1 cellular context compared by ENCODE assay signal in genomic region chr13:110379358-110379757, GRCh38.
TF ChIP-seq lines count a peak whose summit lies in the region.

No MANE protein-coding gene starts in this region.

TF ChIP-seq in GM23338, 12 proteins besides CTCF, POLR2A, EP300 and RAD21 (continued from another document):
- TF ChIP-seq, protein P1, sequence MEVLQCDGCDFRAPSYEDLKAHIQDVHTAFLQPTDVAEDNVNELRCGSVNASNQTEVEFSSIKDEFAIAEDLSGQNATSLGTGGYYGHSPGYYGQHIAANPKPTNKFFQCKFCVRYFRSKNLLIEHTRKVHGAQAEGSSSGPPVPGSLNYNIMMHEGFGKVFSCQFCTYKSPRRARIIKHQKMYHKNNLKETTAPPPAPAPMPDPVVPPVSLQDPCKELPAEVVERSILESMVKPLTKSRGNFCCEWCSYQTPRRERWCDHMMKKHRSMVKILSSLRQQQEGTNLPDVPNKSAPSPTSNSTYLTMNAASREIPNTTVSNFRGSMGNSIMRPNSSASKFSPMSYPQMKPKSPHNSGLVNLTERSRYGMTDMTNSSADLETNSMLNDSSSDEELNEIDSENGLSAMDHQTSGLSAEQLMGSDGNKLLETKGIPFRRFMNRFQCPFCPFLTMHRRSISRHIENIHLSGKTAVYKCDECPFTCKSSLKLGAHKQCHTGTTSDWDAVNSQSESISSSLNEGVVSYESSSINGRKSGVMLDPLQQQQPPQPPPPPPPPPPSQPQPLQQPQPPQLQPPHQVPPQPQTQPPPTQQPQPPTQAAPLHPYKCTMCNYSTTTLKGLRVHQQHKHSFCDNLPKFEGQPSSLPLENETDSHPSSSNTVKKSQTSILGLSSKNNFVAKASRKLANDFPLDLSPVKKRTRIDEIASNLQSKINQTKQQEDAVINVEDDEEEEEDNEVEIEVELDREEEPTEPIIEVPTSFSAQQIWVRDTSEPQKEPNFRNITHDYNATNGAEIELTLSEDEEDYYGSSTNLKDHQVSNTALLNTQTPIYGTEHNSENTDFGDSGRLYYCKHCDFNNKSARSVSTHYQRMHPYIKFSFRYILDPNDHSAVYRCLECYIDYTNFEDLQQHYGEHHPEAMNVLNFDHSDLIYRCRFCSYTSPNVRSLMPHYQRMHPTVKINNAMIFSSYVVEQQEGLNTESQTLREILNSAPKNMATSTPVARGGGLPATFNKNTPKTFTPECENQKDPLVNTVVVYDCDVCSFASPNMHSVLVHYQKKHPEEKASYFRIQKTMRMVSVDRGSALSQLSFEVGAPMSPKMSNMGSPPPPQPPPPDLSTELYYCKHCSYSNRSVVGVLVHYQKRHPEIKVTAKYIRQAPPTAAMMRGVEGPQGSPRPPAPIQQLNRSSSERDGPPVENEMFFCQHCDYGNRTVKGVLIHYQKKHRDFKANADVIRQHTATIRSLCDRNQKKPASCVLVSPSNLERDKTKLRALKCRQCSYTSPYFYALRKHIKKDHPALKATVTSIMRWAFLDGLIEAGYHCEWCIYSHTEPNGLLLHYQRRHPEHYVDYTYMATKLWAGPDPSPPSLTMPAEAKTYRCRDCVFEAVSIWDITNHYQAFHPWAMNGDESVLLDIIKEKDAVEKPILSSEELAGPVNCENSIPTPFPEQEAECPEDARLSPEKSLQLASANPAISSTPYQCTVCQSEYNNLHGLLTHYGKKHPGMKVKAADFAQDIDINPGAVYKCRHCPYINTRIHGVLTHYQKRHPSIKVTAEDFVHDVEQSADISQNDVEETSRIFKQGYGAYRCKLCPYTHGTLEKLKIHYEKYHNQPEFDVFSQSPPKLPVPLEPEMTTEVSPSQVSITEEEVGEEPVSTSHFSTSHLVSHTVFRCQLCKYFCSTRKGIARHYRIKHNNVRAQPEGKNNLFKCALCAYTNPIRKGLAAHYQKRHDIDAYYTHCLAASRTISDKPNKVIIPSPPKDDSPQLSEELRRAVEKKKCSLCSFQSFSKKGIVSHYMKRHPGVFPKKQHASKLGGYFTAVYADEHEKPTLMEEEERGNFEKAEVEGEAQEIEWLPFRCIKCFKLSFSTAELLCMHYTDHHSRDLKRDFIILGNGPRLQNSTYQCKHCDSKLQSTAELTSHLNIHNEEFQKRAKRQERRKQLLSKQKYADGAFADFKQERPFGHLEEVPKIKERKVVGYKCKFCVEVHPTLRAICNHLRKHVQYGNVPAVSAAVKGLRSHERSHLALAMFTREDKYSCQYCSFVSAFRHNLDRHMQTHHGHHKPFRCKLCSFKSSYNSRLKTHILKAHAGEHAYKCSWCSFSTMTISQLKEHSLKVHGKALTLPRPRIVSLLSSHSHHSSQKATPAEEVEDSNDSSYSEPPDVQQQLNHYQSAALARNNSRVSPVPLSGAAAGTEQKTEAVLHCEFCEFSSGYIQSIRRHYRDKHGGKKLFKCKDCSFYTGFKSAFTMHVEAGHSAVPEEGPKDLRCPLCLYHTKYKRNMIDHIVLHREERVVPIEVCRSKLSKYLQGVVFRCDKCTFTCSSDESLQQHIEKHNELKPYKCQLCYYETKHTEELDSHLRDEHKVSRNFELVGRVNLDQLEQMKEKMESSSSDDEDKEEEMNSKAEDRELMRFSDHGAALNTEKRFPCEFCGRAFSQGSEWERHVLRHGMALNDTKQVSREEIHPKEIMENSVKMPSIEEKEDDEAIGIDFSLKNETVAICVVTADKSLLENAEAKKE (CRISPR knock-in tag; IDR thresholded peaks at IDR 0.05): no peak
- TF ChIP-seq POLR2AphosphoS5 (IDR thresholded peaks at IDR 0.05; ENCODE audit: low read depth): no peak
- TF ChIP-seq NANOG (IDR thresholded peaks at IDR 0.05; ENCODE audit: borderline replicate concordance): no peak
- no peak for TF ChIP-seq ETS1 (IDR thresholded peaks at IDR 0.05)
- TF ChIP-seq ZNF114 (CRISPR knock-in tag; IDR thresholded peaks at IDR 0.05): no peak
- no peak for TF ChIP-seq CREB1 (CRISPR knock-in tag; IDR thresholded peaks at IDR 0.05; ENCODE audit: low read depth)
- no peak for TF ChIP-seq EZH2 (IDR thresholded peaks at IDR 0.05; ENCODE audit: low read depth, unreplicated experiment)
